11 cellular contexts compared by ENCODE assay signal in the genomic region with DNA sequence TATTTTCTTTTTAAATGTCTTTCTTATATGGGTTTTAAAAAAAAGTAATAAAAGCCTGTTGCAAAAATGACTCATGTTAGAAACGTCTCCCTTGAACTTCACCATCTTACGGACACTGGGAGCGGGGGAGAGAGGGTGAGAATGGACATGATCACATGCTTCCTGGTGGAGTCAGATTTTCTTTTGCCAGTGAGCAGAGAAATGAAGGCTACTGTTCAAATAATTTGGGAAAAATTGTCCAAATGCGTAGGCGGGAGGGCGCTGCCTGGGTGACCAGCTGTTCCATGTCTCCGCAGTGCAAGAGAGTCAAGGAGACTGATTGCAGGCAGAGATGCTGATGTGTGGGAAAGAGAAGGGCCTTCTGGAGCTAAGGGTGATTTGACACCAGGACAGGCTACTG. TPM values are rescaled to one million over a fixed set of nuclear protein-coding genes. Genes with fewer than 3 reads are reported as not detected.
DNase-seq lines count a peak whose midpoint lies in the region; ATAC-seq and TF ChIP-seq lines count a peak whose summit lies in the region.
"Had no signal": no experiment of that assay in that cellular context is flagged by ENCODE, and none has a peak within 500 bp of the region (broad histone marks: within the 10 kb centered on the region; RNA-seq: fewer than 3 reads in every experiment).

No MANE protein-coding gene starts in this region.

- H3K27me3 Mint-ChIP-seq in CD4-positive, CD25-positive, alpha-beta regulatory T cell: no peaks in the 10 kb centered on the region
- peaks cover 3% of the 10 kb centered on the region for H3K27me3 Mint-ChIP-seq in nephron (ENCODE audit: low read depth)
- H3K27me3 Mint-ChIP-seq: activated B cell treated with CpG ODN at 0.5 μM for 24 hours had no signal

- H3K36me3 Mint-ChIP-seq in CD4-positive, CD25-positive, alpha-beta regulatory T cell: peaks cover 51% of the 10 kb centered on the region
- peaks cover 54% of the 10 kb centered on the region for H3K36me3 Mint-ChIP-seq in nephron (ENCODE audit: low read depth)

- H3K27me3 ChIP-seq in CD4-positive, CD25-positive, alpha-beta regulatory T cell (ENCODE audit: control insufficient read depth, insufficient read depth, low read length): no peaks in the 10 kb centered on the region
- H3K27me3 ChIP-seq in SJSA1 (replicated peaks): no peaks in the 10 kb centered on the region

- DNase-seq in CD4-positive, CD25-positive, alpha-beta regulatory T cell: no peak
- DNase-seq in SJSA1 (ENCODE audit: low read depth in 1 of 2, low spot score in 2 of 2): peak; percentile 76 to 81
- DNase-seq in epithelial cell of proximal tubule (ENCODE audit: low read depth): peak; percentile 25
- DNase-seq in NCI-H2227 treated with DMSO at 0.1 percent for 48 hours (lab: John Stamatoyannopoulos, UW): no peak
- DNase-seq in activated effector memory CD4-positive, alpha-beta T cell treated with Interleukin-2 at 50 U/mL for 16 hours: no peak
- DNase-seq: activated B cell treated with CpG ODN at 0.5 μM for 24 hours, NCI-H1417 treated with DMSO at 0.1 percent for 48 hours had no signal

- no peaks in the 10 kb centered on the region for H3K9me3 ChIP-seq in CD4-positive, CD25-positive, alpha-beta regulatory T cell (ENCODE audit: control insufficient read depth in 2 of 2, low read length in 2 of 2)
- no peaks in the 10 kb centered on the region for H3K9me3 ChIP-seq in SJSA1 (replicated peaks)

- H3K9me3 Mint-ChIP-seq in CD4-positive, CD25-positive, alpha-beta regulatory T cell: no peaks in the 10 kb centered on the region
- H3K9me3 Mint-ChIP-seq in nephron: no peaks in the 10 kb centered on the region
- H3K9me3 Mint-ChIP-seq: activated B cell treated with CpG ODN at 0.5 μM for 24 hours, GM23338 had no signal

- peaks cover 22 to 63% (median 35%) of the 10 kb centered on the region in 4 donors for H3K4me1 Mint-ChIP-seq in CD4-positive, CD25-positive, alpha-beta regulatory T cell
- H3K4me1 Mint-ChIP-seq in nephron: peaks cover 58% of the 10 kb centered on the region

- TF ChIP-seq CTCF in epithelial cell of proximal tubule (conservative IDR thresholded peaks at IDR 0.05; ENCODE audit: low read depth, low read length) (no peak), nephron (IDR thresholded peaks at IDR 0.05; ENCODE audit: unreplicated experiment in 3 of 3) (no peak)

- no peak for ATAC-seq in CD4-positive, CD25-positive, alpha-beta regulatory T cell (ENCODE audit: low read depth in 2 of 2)
- ATAC-seq in HG03520 (IDR thresholded peaks at IDR 0.05; ENCODE audit: unreplicated experiment) (no peak), HG02884 (IDR thresholded peaks at IDR 0.05; ENCODE audit: unreplicated experiment) (no peak)
- ATAC-seq: GM23338 had no signal

- peak overlapping the region; percentile 49 to 99 (median 89) for H3K27ac Mint-ChIP-seq in CD4-positive, CD25-positive, alpha-beta regulatory T cell
- peak overlapping the region; percentile 84 to 96 (median 89) for H3K27ac Mint-ChIP-seq in nephron
- H3K27ac Mint-ChIP-seq: GM23338 had no signal

- H3K4me3 Mint-ChIP-seq in CD4-positive, CD25-positive, alpha-beta regulatory T cell: peak overlapping the region in 1 of 4 donors; percentile 8
- H3K4me3 Mint-ChIP-seq in nephron: peak overlapping the region in 1 of 3 experiments; percentile 22
- H3K4me3 Mint-ChIP-seq: activated B cell treated with CpG ODN at 0.5 μM for 24 hours, GM23338 had no signal

- peaks cover 84% of the 10 kb centered on the region for H3K36me3 ChIP-seq in CD4-positive, CD25-positive, alpha-beta regulatory T cell (ENCODE audit: control insufficient read depth, insufficient read depth, low read length)
- peaks cover 37% of the 10 kb centered on the region for H3K36me3 ChIP-seq in SJSA1

- H3K4me1 ChIP-seq in CD4-positive, CD25-positive, alpha-beta regulatory T cell (ENCODE audit: control insufficient read depth, insufficient read depth, low read length, poor library complexity, severe bottlenecking): peaks cover 30% of the 10 kb centered on the region
- peaks cover 28% of the 10 kb centered on the region for H3K4me1 ChIP-seq in SJSA1 (replicated peaks)

- peak overlapping the region; percentile 64 for H3K27ac ChIP-seq in CD4-positive, CD25-positive, alpha-beta regulatory T cell (ENCODE audit: insufficient read depth, low read length, poor library complexity, severe bottlenecking)
- H3K27ac ChIP-seq in SJSA1: peak overlapping the region; percentile 18

- H3K4me3 ChIP-seq in CD4-positive, CD25-positive, alpha-beta regulatory T cell (ENCODE audit: low read depth, low read length): no peak overlapping the region
- H3K4me3 ChIP-seq in SJSA1: no peak overlapping the region
- H3K4me3 ChIP-seq in epithelial cell of proximal tubule (ENCODE audit: low read depth, low read length): no peak overlapping the region
- H3K4me3 ChIP-seq: GM23338 had no signal

RNA-seq across cellular contexts. Expression of a gene that starts 23.1 kb away (rescaled TPM):
- 35.7 TPM for total RNA-seq in CD4-positive, CD25-positive, alpha-beta regulatory T cell
- polyA plus RNA-seq in CD4-positive, CD25-positive, alpha-beta regulatory T cell: 10 to 100 TPM; 21.3 to 32.6 (median 26.7) TPM
- 41.0 and 53.8 TPM in 2 replicates for total RNA-seq in SJSA1 (2014; rRNA removed; shearing (Covaris generic))
- 45.6 and 53.2 TPM in 2 replicates for total RNA-seq in epithelial cell of proximal tubule

RNA-seq across cellular contexts. Expression of a gene that starts 46.1 kb away (rescaled TPM):
- 0.67 TPM for total RNA-seq in CD4-positive, CD25-positive, alpha-beta regulatory T cell
- polyA plus RNA-seq in CD4-positive, CD25-positive, alpha-beta regulatory T cell: under 1 TPM in 1 of 4 donors, not detected in 3; 0.32 TPM
- 3.9 and 11.2 TPM in 2 replicates for total RNA-seq in SJSA1 (2014; rRNA removed; shearing (Covaris generic))
- 2.9 and 5.1 TPM in 2 replicates for total RNA-seq in epithelial cell of proximal tubule

Comparison
In these comparisons a context has a peak if more than half of its experiments do, and no peak if none do; other contexts are left out.
1. DNase-seq: peak in SJSA1 (2 of 2) and epithelial cell of proximal tubule (single experiment); none in CD4-positive, CD25-positive, alpha-beta regulatory T cell (0 of 3), NCI-H2227 treated with DMSO at 0.1 percent for 48 hours (single experiment) and activated effector memory CD4-positive, alpha-beta T cell treated with Interleukin-2 at 50 U/mL for 16 hours (single experiment).